ENCODE assay signal across 19 cellular contexts in genomic region chr9:5857928-5858327, GRCh38. TPM values are rescaled to one million over a fixed set of nuclear protein-coding genes. Genes with fewer than 3 reads are reported as not detected.
"Had no signal": no experiment of that assay in that cellular context is flagged by ENCODE, and none has a peak within 500 bp of the region (broad histone marks: within the 10 kb centered on the region; RNA-seq: fewer than 3 reads in every experiment).

No MANE protein-coding gene starts in this region.

- H3K27ac ChIP-seq: breast epithelium, neutrophil, tibial nerve had no signal

- DNase-seq: activated CD4-positive, alpha-beta T cell treated with anti-CD3 and anti-CD28 coated beads, Interleukin-2, amount 50 U/mL, for 48 hours; activated CD8-positive, alpha-beta memory T cell treated with anti-CD3 and anti-CD28 coated beads, Interleukin-2, amount 10 ng/mL, durations not matched to agents 7 days and 5 days; activated effector memory CD4-positive, alpha-beta T cell treated with anti-CD3 and anti-CD28 coated beads, Interleukin-2, amount 50 U/mL, for 16 hours; activated T-cell treated with anti-CD3 and anti-CD28 coated beads, Interleukin-2, amount 50 U/mL, for 4 hours; aorta; left cardiac atrium; naive thymus-derived CD8-positive, alpha-beta T cell; posterior cingulate gyrus had no signal

- H3K27me3 Mint-ChIP-seq: activated CD8-positive, alpha-beta memory T cell treated with anti-CD3 and anti-CD28 coated beads, Interleukin-2, amount 10 ng/mL, durations not matched to agents 7 days and 5 days; naive thymus-derived CD8-positive, alpha-beta T cell had no signal

- H3K27ac Mint-ChIP-seq: activated CD8-positive, alpha-beta memory T cell treated with anti-CD3 and anti-CD28 coated beads, Interleukin-2, amount 10 ng/mL, durations not matched to agents 7 days and 5 days had no signal

- ATAC-seq: activated CD4-positive, CD25-positive, alpha-beta regulatory T cell treated with anti-CD3 and anti-CD28 coated beads, Interleukin-2, amount 50 U/mL, for 24 hours; activated CD8-positive, alpha-beta memory T cell treated with anti-CD3 and anti-CD28 coated beads, Interleukin-2, amount 10 ng/mL, durations not matched to agents 7 days and 5 days; activated T-cell treated with anti-CD3 and anti-CD28 coated beads, Interleukin-2, amount 50 U/mL, for 4 hours; esophagus mucosa; left cardiac atrium; naive thymus-derived CD8-positive, alpha-beta T cell had no signal

- H3K4me3 Mint-ChIP-seq: activated CD8-positive, alpha-beta memory T cell treated with anti-CD3 and anti-CD28 coated beads, Interleukin-2, amount 10 ng/mL, durations not matched to agents 7 days and 5 days; activated T-cell treated with anti-CD3 and anti-CD28 coated beads, Interleukin-2, amount 50 U/mL, for 4 hours; naive thymus-derived CD8-positive, alpha-beta T cell had no signal

- H3K9me3 ChIP-seq: breast epithelium, neutrophil, tibial nerve had no signal

- H3K27me3 ChIP-seq: breast epithelium, neutrophil, tibial nerve had no signal

- H3K36me3 ChIP-seq: breast epithelium, neutrophil had no signal

- H3K9me3 Mint-ChIP-seq: activated T-cell treated with anti-CD3 and anti-CD28 coated beads, Interleukin-2, amount 50 U/mL, for 4 hours had no signal

- H3K4me3 ChIP-seq: breast epithelium, tibial nerve had no signal

- H3K4me1 ChIP-seq: breast epithelium, tibial nerve had no signal

RNA-seq across cellular contexts. Expression of gene MLANA, which starts 32.8 kb away (rescaled TPM):
- total RNA-seq: activated CD8-positive, alpha-beta memory T cell treated with anti-CD3 and anti-CD28 coated beads, Interleukin-2, amount 10 ng/mL, durations not matched to agents 7 days and 5 days; activated T-cell treated with anti-CD3 and anti-CD28 coated beads, Interleukin-2, amount 50 U/mL, for 4 hours; aorta; breast epithelium; chondrocyte; dermis microvascular lymphatic vessel endothelial cell; esophagus mucosa; left cardiac atrium; lung microvascular endothelial cell; naive thymus-derived CD8-positive, alpha-beta T cell; skeletal muscle tissue; subcutaneous adipose tissue; T-helper 2 cell treated with Interferon-gamma antibody and Interleukin-4, amounts not matched to agents 100 ng/mL and 5 ng/mL, for 36 hours; tibial nerve had no signal
